Comparison of ENCODE assay signal across 18 cellular contexts in genomic region chr6:163634514-163635171, GRCh38.
DNase-seq lines count a peak whose midpoint lies in the region; ATAC-seq and TF ChIP-seq lines count a peak whose summit lies in the region.
"Had no signal": no experiment of that assay in that cellular context is flagged by ENCODE, and none has a peak within 500 bp of the region (broad histone marks: within the 10 kb centered on the region; RNA-seq: fewer than 3 reads in every experiment).

No MANE protein-coding gene starts in this region.

- H3K4me2 ChIP-seq in trophoblast cell (ENCODE audit: low read length), result no peak overlapping the region

- no peak overlapping the region for H4K8ac ChIP-seq in trophoblast cell (ENCODE audit: low read depth, low read length)

- CTCF ChIA-PET in activated B cell treated with CpG ODN at 0.5 μM for 24 hours (lab: Charles Lee), result no interaction called here

- no peak overlapping the region for H4K91ac ChIP-seq in trophoblast cell (ENCODE audit: low read depth, low read length)

- no peak overlapping the region for H3K14ac ChIP-seq in trophoblast cell (ENCODE audit: low read length)

- H3K4me1 ChIP-seq in trophoblast cell (ENCODE audit: control insufficient read depth in 1 of 2, insufficient read depth in 2 of 2, low read length in 2 of 2), result peaks cover 0 to 4% of the 10 kb centered on the region in 2 experiments

- DNase-seq in HPDE6-E6E7 (ENCODE audit: extremely low spot score) (peak; percentile 12), NCI-H345 (lab: John Stamatoyannopoulos, UW) (peak; percentile 91), activated B cell treated with CpG ODN at 0.5 μM for 24 hours (no peak), trophoblast cell (peak; percentile 47 to 59), DMS114 treated with DMSO at 0.1 percent for 48 hours (lab: John Stamatoyannopoulos, UW; ENCODE audit: unreplicated experiment) (no peak), DMS79 treated with DMSO at 0.1 percent for 48 hours (lab: John Stamatoyannopoulos, UW) (no peak)
- DNase-seq: activated CD4-positive, alpha-beta T cell treated with anti-CD3 and anti-CD28 coated beads, Interleukin-2, amount 10 ng/mL, durations not matched to agents 7 days and 5 days; activated T-cell treated with anti-CD3 and anti-CD28 coated beads, Interleukin-2, amount 50 U/mL, for 1 hour; amygdala; CD4-positive, CD25-positive, alpha-beta regulatory T cell; cortex of kidney; GDM1; NCI-H2171; nephron progenitor cell; T-helper 17 cell had no signal

- peaks cover 5% of the 10 kb centered on the region for H3K9me3 ChIP-seq in trophoblast cell (ENCODE audit: insufficient read depth, low read depth, low read length)

- no peak overlapping the region for H2BK5ac ChIP-seq in trophoblast cell (ENCODE audit: low read depth, low read length, poor library complexity)

- H3K27ac ChIP-seq in trophoblast cell (ENCODE audit: low read depth, low read length), result no peak overlapping the region

- no peak overlapping the region for H3K4ac ChIP-seq in trophoblast cell (ENCODE audit: low read depth, low read length)

- WGBS in trophoblast cell (ENCODE audit: extremely low coverage, insufficient coverage, insufficient read length), result no CpG with 5 or more reads among the region's 13 CpGs

- H3K27me3 Mint-ChIP-seq in activated B cell treated with CpG ODN at 0.5 μM for 24 hours, result peaks cover 11% of the 10 kb centered on the region
- H3K27me3 Mint-ChIP-seq: CD4-positive, CD25-positive, alpha-beta regulatory T cell had no signal

- H3K27ac Mint-ChIP-seq in activated B cell treated with CpG ODN at 0.5 μM for 24 hours, result no peak overlapping the region
- H3K27ac Mint-ChIP-seq: activated CD4-positive, alpha-beta T cell treated with anti-CD3 and anti-CD28 coated beads, Interleukin-2, amount 10 ng/mL, durations not matched to agents 7 days and 5 days; CD4-positive, CD25-positive, alpha-beta regulatory T cell; stimulated activated naive CD8-positive, alpha-beta T cell treated with anti-CD3 and anti-CD28 coated beads, Interleukin-15, Interleukin-2, amounts not matched to agents 100 ng/mL and 50 ng/mL, for 24 hours; T-helper 17 cell had no signal

- no peak overlapping the region for H3K23ac ChIP-seq in trophoblast cell (ENCODE audit: low read length)

- no peaks in the 10 kb centered on the region for H3K9me3 Mint-ChIP-seq in activated B cell treated with CpG ODN at 0.5 μM for 24 hours
- H3K9me3 Mint-ChIP-seq: activated CD4-positive, alpha-beta T cell treated with anti-CD3 and anti-CD28 coated beads, Interleukin-2, amount 10 ng/mL, durations not matched to agents 7 days and 5 days; stimulated activated naive CD8-positive, alpha-beta T cell treated with anti-CD3 and anti-CD28 coated beads, Interleukin-15, Interleukin-2, amounts not matched to agents 100 ng/mL and 50 ng/mL, for 24 hours had no signal

- no peak overlapping the region for H2AK5ac ChIP-seq in trophoblast cell (ENCODE audit: low read length)

- H3K79me2 ChIP-seq in trophoblast cell (ENCODE audit: control insufficient read depth, insufficient read depth, low read length, poor library complexity), result no peaks in the 10 kb centered on the region

- no peaks in the 10 kb centered on the region for H3K36me3 Mint-ChIP-seq in activated B cell treated with CpG ODN at 0.5 μM for 24 hours (ENCODE audit: low read depth)
- H3K36me3 Mint-ChIP-seq: CD4-positive, CD25-positive, alpha-beta regulatory T cell had no signal

- TF ChIP-seq CTCF in activated B cell treated with CpG ODN at 0.5 μM for 24 hours (IDR thresholded peaks at IDR 0.05), result no peak

- peak; percentile 68 for ATAC-seq in activated B cell treated with CpG ODN at 0.5 μM for 24 hours (ENCODE audit: low read depth)
- no peak for ATAC-seq in GM21737 (IDR thresholded peaks at IDR 0.05; ENCODE audit: unreplicated experiment)
- ATAC-seq in SK-N-SH treated with all-trans-retinoic acid at 6 μM for 48 hours, result no peak
- ATAC-seq: T-helper 17 cell had no signal

- H2BK120ac ChIP-seq in trophoblast cell (ENCODE audit: insufficient read depth, low read length, poor library complexity), result no peak overlapping the region

- no peaks in the 10 kb centered on the region for H3K36me3 ChIP-seq in trophoblast cell (ENCODE audit: control insufficient read depth in 1 of 2, insufficient read depth in 2 of 2, low read length in 2 of 2)

- H3K4me3 Mint-ChIP-seq in activated B cell treated with CpG ODN at 0.5 μM for 24 hours, result no peak overlapping the region
- H3K4me3 Mint-ChIP-seq: activated CD4-positive, alpha-beta T cell treated with anti-CD3 and anti-CD28 coated beads, Interleukin-2, amount 10 ng/mL, durations not matched to agents 7 days and 5 days; nephron progenitor cell; stimulated activated naive CD8-positive, alpha-beta T cell treated with anti-CD3 and anti-CD28 coated beads, Interleukin-15, Interleukin-2, amounts not matched to agents 100 ng/mL and 50 ng/mL, for 24 hours; T-helper 17 cell had no signal

- H4K12ac ChIP-seq in trophoblast cell (ENCODE audit: low read depth, low read length), result no peak overlapping the region

- no peak overlapping the region for H3K4me3 ChIP-seq in trophoblast cell (ENCODE audit: low read depth, low read length)

- H2AFZ ChIP-seq in trophoblast cell (ENCODE audit: insufficient read depth, low read length, poor library complexity), result no peak overlapping the region

- H2BK12ac ChIP-seq in trophoblast cell (ENCODE audit: low read length), result no peak overlapping the region

- no peak overlapping the region for H3K9ac ChIP-seq in trophoblast cell (ENCODE audit: low read length)

- intact Hi-C loops in activated B cell treated with CpG ODN at 0.5 μM for 24 hours (cut with micrococcal nuclease), result no loop called here

- no peaks in the 10 kb centered on the region for H3K27me3 ChIP-seq in trophoblast cell (ENCODE audit: insufficient read depth, low read length)

- no peaks in the 10 kb centered on the region for H3K79me1 ChIP-seq in trophoblast cell (ENCODE audit: low read length)

- peaks cover 2% of the 10 kb centered on the region for H3K4me1 Mint-ChIP-seq in activated B cell treated with CpG ODN at 0.5 μM for 24 hours
- H3K4me1 Mint-ChIP-seq: activated CD4-positive, alpha-beta T cell treated with anti-CD3 and anti-CD28 coated beads, Interleukin-2, amount 10 ng/mL, durations not matched to agents 7 days and 5 days; CD4-positive, CD25-positive, alpha-beta regulatory T cell; T-helper 17 cell had no signal

- H3K18ac ChIP-seq in trophoblast cell (ENCODE audit: low read length), result no peak overlapping the region

- POLR2A ChIA-PET in activated B cell treated with CpG ODN at 0.5 μM for 24 hours (lab: Charles Lee), result no interaction called here

TF ChIP-seq in SK-N-SH treated with all-trans-retinoic acid at 6 μM for 48 hours, 23 proteins besides CTCF, POLR2A, EP300 and RAD21:
- TF ChIP-seq SNAI2 (CRISPR knock-in tag; IDR thresholded peaks at IDR 0.05) (no peak), OSR1 (CRISPR knock-in tag; IDR thresholded peaks at IDR 0.05) (no peak), ARNTL (CRISPR knock-in tag; IDR thresholded peaks at IDR 0.05; ENCODE audit: borderline replicate concordance, low read depth) (no peak), PATZ1 (CRISPR knock-in tag; IDR thresholded peaks at IDR 0.05; ENCODE audit: borderline replicate concordance) (no peak), GLIS3 (CRISPR knock-in tag; IDR thresholded peaks at IDR 0.05) (no peak), RARB (CRISPR knock-in tag; IDR thresholded peaks at IDR 0.05) (no peak), CSDC2 (CRISPR knock-in tag; IDR thresholded peaks at IDR 0.05) (no peak), ZC3H10 (CRISPR knock-in tag; IDR thresholded peaks at IDR 0.05) (no peak), ZFP3 (CRISPR knock-in tag; IDR thresholded peaks at IDR 0.05) (no peak), ISL1 (CRISPR knock-in tag; IDR thresholded peaks at IDR 0.05) (no peak)
- TF ChIP-seq, protein P1, sequence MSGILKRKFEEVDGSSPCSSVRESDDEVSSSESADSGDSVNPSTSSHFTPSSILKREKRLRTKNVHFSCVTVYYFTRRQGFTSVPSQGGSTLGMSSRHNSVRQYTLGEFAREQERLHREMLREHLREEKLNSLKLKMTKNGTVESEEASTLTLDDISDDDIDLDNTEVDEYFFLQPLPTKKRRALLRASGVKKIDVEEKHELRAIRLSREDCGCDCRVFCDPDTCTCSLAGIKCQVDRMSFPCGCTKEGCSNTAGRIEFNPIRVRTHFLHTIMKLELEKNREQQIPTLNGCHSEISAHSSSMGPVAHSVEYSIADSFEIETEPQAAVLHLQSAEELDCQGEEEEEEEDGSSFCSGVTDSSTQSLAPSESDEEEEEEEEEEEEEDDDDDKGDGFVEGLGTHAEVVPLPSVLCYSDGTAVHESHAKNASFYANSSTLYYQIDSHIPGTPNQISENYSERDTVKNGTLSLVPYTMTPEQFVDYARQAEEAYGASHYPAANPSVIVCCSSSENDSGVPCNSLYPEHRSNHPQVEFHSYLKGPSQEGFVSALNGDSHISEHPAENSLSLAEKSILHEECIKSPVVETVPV (CRISPR knock-in tag; IDR thresholded peaks at IDR 0.05), result no peak

Comparison
In these comparisons a context has a peak if more than half of its experiments do, and no peak if none do; other contexts are left out.
1. DNase-seq: peak in HPDE6-E6E7 (single experiment), NCI-H345 (single experiment) and trophoblast cell (2 of 2); none in activated B cell treated with CpG ODN at 0.5 μM for 24 hours (single experiment), DMS114 treated with DMSO at 0.1 percent for 48 hours (single experiment) and DMS79 treated with DMSO at 0.1 percent for 48 hours (single experiment).